8 cellular contexts compared by ENCODE assay signal in genomic region chr7:66591801-66592596, GRCh38. TPM values are rescaled to one million over a fixed set of nuclear protein-coding genes. Genes with fewer than 3 reads are reported as not detected.
DNase-seq lines count a peak whose midpoint lies in the region; ATAC-seq and TF ChIP-seq lines count a peak whose summit lies in the region.

No MANE protein-coding gene starts in this region.

- H3K27ac ChIP-seq in right lobe of liver = peak overlapping the region; percentile 62 to 93 (median 80)

- no peaks in the 10 kb centered on the region for H3K36me3 ChIP-seq in right lobe of liver

- peak; percentile 97 for ATAC-seq in GM19328 (IDR thresholded peaks at IDR 0.05; ENCODE audit: unreplicated experiment)
- peak; percentile 96 for ATAC-seq in HG03469 (IDR thresholded peaks at IDR 0.05; ENCODE audit: unreplicated experiment)
- peak; percentile 98 to 99 (median 98) for ATAC-seq in right lobe of liver

- peak; percentile 88 for TF ChIP-seq POLR2A in right lobe of liver (IDR thresholded peaks at IDR 0.05)

- intact Hi-C loops in right lobe of liver (cut with DNase I) = no loop called here

- no peaks in the 10 kb centered on the region for H3K27me3 ChIP-seq in right lobe of liver

- no peak for TF ChIP-seq CTCF in right lobe of liver (IDR thresholded peaks at IDR 0.05)

- 0% methylated on average over 37 of the region's 83 CpGs for WGBS in right lobe of liver (ENCODE audit: insufficient coverage, low coverage, low lambda C conversion rate, missing lambda C conversion rate)

- H3K4me3 ChIP-seq in right lobe of liver = peak overlapping the region; percentile 81 to 95 (median 92)

- peak; percentile 36 to 92 (median 82) for DNase-seq in C1 segment of cervical spinal cord (lab: John Stamatoyannopoulos, UW)
- peak; percentile 85 to 95 for DNase-seq in NCI-H526 (lab: John Stamatoyannopoulos, UW)
- DNase-seq in activated CD4-positive, alpha-beta T cell treated with anti-CD3 and anti-CD28 coated beads, Interleukin-2, amount 50 U/mL, for 4 hours = peak; percentile 86 to 89
- peak; percentile 78 to 90 for DNase-seq in dermis microvascular lymphatic vessel endothelial cell (ENCODE audit: low read depth in 2 of 2)
- peak; percentile 94 to 96 (median 95) for DNase-seq in right lobe of liver
- DNase-seq in stimulated activated CD4-positive, alpha-beta T cell treated with anti-CD3 and anti-CD28 coated beads, Interleukin-4, amount 100 ng/mL, for 24 hours = peak; percentile 91

- H3K9me3 ChIP-seq in right lobe of liver = no peaks in the 10 kb centered on the region

- peaks cover 0 to 13% (median 0%) of the 10 kb centered on the region in 4 donors for H3K4me1 ChIP-seq in right lobe of liver

RNA-seq across cellular contexts. Expression of gene KCTD7, which starts 36.7 kb away (rescaled TPM):
- total RNA-seq in dermis microvascular lymphatic vessel endothelial cell (3.7 and 6.8 TPM in 2 replicates), right lobe of liver (1 to 10 TPM; 1.4 to 5.7 (median 3.9) TPM)

Comparison
In these comparisons a context has a peak if more than half of its experiments do, and no peak if none do; other contexts are left out.
1. Peak in every context shown above with its lines: DNase-seq, ATAC-seq, H3K4me3 ChIP-seq and H3K27ac ChIP-seq.